ENCODE assay signal across 10 cellular contexts in the genomic region with DNA sequence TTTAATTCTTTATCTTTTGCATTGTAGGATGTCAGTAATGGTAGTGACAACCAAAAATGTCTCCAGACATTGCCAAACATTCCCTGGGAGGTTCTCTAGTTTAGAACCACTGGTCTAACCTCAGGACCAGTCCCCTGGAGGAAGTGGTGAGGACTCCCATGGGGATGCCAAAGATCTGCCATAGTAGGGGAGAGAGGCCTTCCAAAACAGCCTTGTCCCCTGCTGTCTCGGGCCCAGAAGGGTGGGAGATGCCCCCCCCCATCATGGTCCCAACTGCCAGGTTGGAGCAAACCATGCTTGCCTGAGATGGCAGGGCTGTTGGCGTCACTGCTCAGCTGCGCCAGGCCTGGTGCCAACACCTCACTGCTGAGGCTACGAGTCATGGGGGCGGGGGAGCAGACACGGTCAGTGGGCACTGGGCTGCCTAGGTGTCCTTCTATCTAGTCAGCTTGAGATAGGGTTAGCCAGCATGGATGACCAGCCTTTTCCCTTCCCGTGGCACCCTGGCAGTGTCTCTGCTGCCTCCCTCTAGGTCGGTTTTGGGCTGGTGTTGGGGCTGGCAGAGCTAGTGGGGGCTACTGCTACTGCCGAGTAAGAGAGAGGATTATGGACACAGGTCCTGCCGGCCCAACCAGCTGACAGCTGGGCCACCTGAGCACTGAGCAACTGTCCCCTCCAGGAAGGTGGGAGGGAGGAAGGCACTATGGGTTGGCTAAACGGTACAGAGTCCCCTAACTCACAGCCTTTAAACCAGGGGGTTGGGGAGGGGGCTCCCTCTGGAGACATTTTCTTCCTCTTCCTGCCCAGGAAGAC. TPM values are rescaled to one million over a fixed set of nuclear protein-coding genes. Genes with fewer than 3 reads are reported as not detected.
DNase-seq lines count a peak whose midpoint lies in the region; ATAC-seq, FAIRE-seq and TF ChIP-seq lines count a peak whose summit lies in the region.
"Had no signal": no experiment of that assay in that cellular context is flagged by ENCODE, and none has a peak within 500 bp of the region (broad histone marks: within the 10 kb centered on the region; RNA-seq: fewer than 3 reads in every experiment).

No MANE protein-coding gene starts in this region.

- TF ChIP-seq POLR2A in GM12878 (IDR thresholded peaks at IDR 0.05; ENCODE audit: low read depth, low read length) (no peak), GM12892 (IDR thresholded peaks at IDR 0.05; ENCODE audit: low read depth, low read length) (no peak)

- H3K36me3 Mint-ChIP-seq in HFFc6 (ENCODE audit: low read depth), result no peaks in the 10 kb centered on the region

- SMC1A ChIA-PET in GM12878 (lab: Charles Lee; ENCODE audit: uncharacterized antibody, unreplicated experiment), result interaction anchor here (7.5 to 8.5 kb wide), 2 partner anchors 11 to 29 kb away, joined by 100 to 175 read pairs; partner anchors contain the start of gene CXXC5

- ATAC-seq in GM12878 (no peak), GM18502 (IDR thresholded peaks at IDR 0.05; ENCODE audit: poor library complexity, unreplicated experiment) (no peak)

- H3K9me3 ChIP-seq in BLaER1, result no peaks in the 10 kb centered on the region
- H3K9me3 ChIP-seq in GM12878 (replicated peaks; ENCODE audit: control insufficient read depth, insufficient read depth, low read length), result no peaks in the 10 kb centered on the region

- TF ChIP-seq CTCF in HFFc6 (IDR thresholded peaks at IDR 0.05) (no peak), GM12878 (IDR thresholded peaks at IDR 0.05 in 2 of 3, conservative IDR thresholded peaks at IDR 0.05 in 1 of 3; ENCODE audit: control insufficient read depth in 2 of 3, extremely low read depth in 1 of 3, insufficient read depth in 1 of 3, low read depth in 3 of 3, low read length in 3 of 3) (no peak)

- no peak overlapping the region for H2AFZ ChIP-seq in GM12878 (ENCODE audit: control insufficient read depth, low read depth, low read length)

- no peak for TF ChIP-seq EP300 in GM12878 (IDR thresholded peaks at IDR 0.05; ENCODE audit: borderline replicate concordance in 1 of 2, control insufficient read depth in 1 of 2, low read depth in 2 of 2, low read length in 2 of 2)

- H3K27me3 ChIP-seq in BLaER1 (no peaks in the 10 kb centered on the region), GM12878 (replicated peaks in 1 of 2; ENCODE audit: control insufficient read depth in 2 of 2, insufficient read depth in 2 of 2, low read length in 1 of 2) (no peaks in the 10 kb centered on the region)

- FAIRE-seq in GM12878 (lab: Jason Lieb, UNC) (no peak), GM12892 (lab: Jason Lieb, UNC) (no peak)
- FAIRE-seq: bronchial epithelial cell had no signal

- H3K27me3 Mint-ChIP-seq in HFFc6 (ENCODE audit: insufficient read depth), result peaks cover 2% of the 10 kb centered on the region

- POLR2A ChIA-PET in GM12878 (lab: Charles Lee), result interaction anchor here (4.6 to 9.8 kb wide), 3 partner anchors 8 to 50 kb away, joined by 44 to 163 read pairs (median 52); partner anchors contain the start of gene CXXC5

- H4K20me1 ChIP-seq in BLaER1 (peaks cover 48% of the 10 kb centered on the region), GM12878 (ENCODE audit: control insufficient read depth, insufficient read depth) (no peaks in the 10 kb centered on the region)

- H3K4me3 Mint-ChIP-seq in HFFc6, result no peak overlapping the region

- H3K27ac ChIP-seq in BLaER1 (peak overlapping the region; percentile 84), GM12878 (ENCODE audit: control insufficient read depth, insufficient read depth) (no peak overlapping the region)

- H3K79me2 ChIP-seq in GM12878 (ENCODE audit: control insufficient read depth, insufficient read depth, low read length), result peaks cover 4% of the 10 kb centered on the region

- peaks cover 46% of the 10 kb centered on the region for H3K4me1 Mint-ChIP-seq in HFFc6 (ENCODE audit: low read depth)

- CTCF ChIA-PET in GM12878 (lab: Yijun Ruan, JAX), result interaction anchor here (1.4 to 9.9 kb wide), 8 partner anchors 11 to 329 kb away, joined by 3 to 335 read pairs (median 40); partner anchors contain the start of gene CXXC5

- in situ Hi-C loops in GM12878 (cut with MboI), result no loop called here

- RAD21 ChIA-PET in GM12878 (lab: Charles Lee; ENCODE audit: unreplicated experiment), result interaction anchor here (5.4 to 9.2 kb wide), 6 partner anchors 12 to 106 kb away, joined by 60 to 265 read pairs (median 126); partner anchors contain the start of gene CXXC5

- intact Hi-C loops in GM12878 (cut with micrococcal nuclease; ENCODE audit: unreplicated experiment), result loop anchor here (5.0 to 10.0 kb wide), 3 partner anchors 107 to 325 kb away; no protein-coding TSS in a partner anchor

- no peaks in the 10 kb centered on the region for H3K36me3 ChIP-seq in BLaER1
- H3K36me3 ChIP-seq in GM12878 (ENCODE audit: control insufficient read depth in 2 of 2, insufficient read depth in 2 of 2, low read length in 1 of 2), result no peaks in the 10 kb centered on the region

- H3K4me3 ChIP-seq in BLaER1 (peak overlapping the region; percentile 64; the same call in 1 of the 2 replicates), GM12878 (no peak overlapping the region)

- H3K4me2 ChIP-seq in BLaER1 (peak overlapping the region; percentile 93), GM12878 (ENCODE audit: control insufficient read depth, insufficient read depth) (no peak overlapping the region)

- DNase-seq in HFFc6 (no peak), GM12878 (ENCODE audit: low read depth, low spot score) (no peak), mesenteric fat pad (ENCODE audit: low spot score) (peak; percentile 64), ureter (ENCODE audit: low spot score) (no peak), GM12892 (ENCODE audit: insufficient read length) (no peak)
- no peak for DNase-seq in effector CD4-positive, alpha-beta T cell
- DNase-seq: hippocampal formation had no signal

- peak overlapping the region; percentile 24; the same call in 1 of the 2 replicates for H3K27ac Mint-ChIP-seq in HFFc6

- no TSS peak for BruUV-seq in GM12878 (replicated peaks; lab: Mats Ljungman, UMichigan)

- H3K9me3 Mint-ChIP-seq in HFFc6, result no peaks in the 10 kb centered on the region

- peak overlapping the region; percentile 23; the same call in 1 of the 2 replicates for H3K9ac ChIP-seq in BLaER1
- H3K9ac ChIP-seq in GM12878 (ENCODE audit: control insufficient read depth, insufficient read depth, low read length), result no peak overlapping the region

- no peak for TF ChIP-seq RAD21 in GM12878 (IDR thresholded peaks at IDR 0.05; ENCODE audit: insufficient read depth, low read depth, low read length)

- 82% methylated on average over 11 of the region's 11 CpGs for WGBS in GM12878 (ENCODE audit: insufficient coverage, insufficient replicate concordance, low lambda C conversion rate, missing lambda C conversion rate)

- H3K4me1 ChIP-seq in BLaER1 (peaks cover 98% of the 10 kb centered on the region), GM12878 (ENCODE audit: control insufficient read depth, insufficient read depth, low read length) (peaks cover 43% of the 10 kb centered on the region)

TF ChIP-seq in GM12878, 131 proteins besides CTCF, POLR2A, EP300 and RAD21:
- peak; percentile 34 for TF ChIP-seq MEF2B (IDR thresholded peaks at IDR 0.05; ENCODE audit: partially characterized antibody, poor library complexity, severe bottlenecking)
- no peak for TF ChIP-seq POU2F2 (IDR thresholded peaks at IDR 0.05; ENCODE audit: borderline replicate concordance, low read depth, low read length)
- no peak for TF ChIP-seq ZNF217 (IDR thresholded peaks at IDR 0.05)
- TF ChIP-seq FOXM1 (IDR thresholded peaks at IDR 0.05; ENCODE audit: low read depth, low read length), result no peak
TF ChIP-seq in GM12878: peak in this region for 1.

RNA-seq across cellular contexts. Expression of gene CXXC5, which starts 8.3 kb away (rescaled TPM):
- total RNA-seq in HFFc6 (2021; fragmentation: NEBNext Ultra II Directional; extraction: Animal tissue kit (Norgen Biotek cat#: 25700)), result 10 to 100 TPM; 46.4 to 58.5 (median 49.2) TPM
- total RNA-seq in GM12878 (2013; cell fraction: nucleolus; rRNA removed), result 37.6 and 40.4 TPM in 2 replicates
- total RNA-seq in GM12878 (2014; rRNA removed) (71.4 and 90.8 TPM in 2 replicates), GM12878 (2014; rRNA removed; fragmentation: Illumina TruSeq; extraction: Trizol) (24.9 and 26.8 TPM in 2 replicates), GM12878 (2021) (64.2 and 64.4 TPM in 2 replicates), mesenteric fat pad (33.0 TPM), ureter (28.7 TPM)
- 17.9 TPM for polyA plus RNA-seq in GM12878 (2011; ENCODE audit: low read depth)
- polyA plus RNA-seq in GM12878 (2011; rRNA removed) (55.4 and 57.5 TPM in 2 replicates), GM12878 (2014; fragmentation: Illumina TruSeq; extraction: Trizol) (25.6 and 36.0 TPM in 2 replicates), GM12878 (2014; fragmentation: Nextera tagmentation; extraction: Ambion mirVana) (1 to 10 TPM; 1.8 to 6.0 TPM), GM12878 (2014; rRNA removed) (59.1 and 68.6 TPM in 2 replicates), GM12878 (2016; fragmentation: Nextera tagmentation; extraction: Ambion mirVana) (10 to 100 TPM; 33.8 to 45.4 TPM)
- polyA plus RNA-seq in GM12878 (2011; cell fraction: cytosol; rRNA removed), result 54.8 and 79.5 TPM in 2 replicates
- polyA plus RNA-seq in GM12878 (2011; cell fraction: nucleus; rRNA removed), result 43.4 and 55.0 TPM in 2 replicates
- polyA plus RNA-seq in GM12878 (2012), result 31.3 and 43.2 TPM in 2 replicates
- polyA minus RNA-seq in GM12878 (2011; rRNA and poly(A)+ RNA removed), result 32.3 and 76.6 TPM in 2 replicates
- polyA minus RNA-seq in GM12878 (2011; cell fraction: cytosol; rRNA and poly(A)+ RNA removed), result 19.3 and 41.6 TPM in 2 replicates
- polyA minus RNA-seq in GM12878 (2011; cell fraction: nucleus; rRNA and poly(A)+ RNA removed), result 25.8 and 43.7 TPM in 2 replicates
- 22.4 TPM for polyA plus RNA-seq in GM12892 (2012; ENCODE audit: missing spikeins)
